Comparison of ENCODE assay signal across 23 cellular contexts in the genomic region with DNA sequence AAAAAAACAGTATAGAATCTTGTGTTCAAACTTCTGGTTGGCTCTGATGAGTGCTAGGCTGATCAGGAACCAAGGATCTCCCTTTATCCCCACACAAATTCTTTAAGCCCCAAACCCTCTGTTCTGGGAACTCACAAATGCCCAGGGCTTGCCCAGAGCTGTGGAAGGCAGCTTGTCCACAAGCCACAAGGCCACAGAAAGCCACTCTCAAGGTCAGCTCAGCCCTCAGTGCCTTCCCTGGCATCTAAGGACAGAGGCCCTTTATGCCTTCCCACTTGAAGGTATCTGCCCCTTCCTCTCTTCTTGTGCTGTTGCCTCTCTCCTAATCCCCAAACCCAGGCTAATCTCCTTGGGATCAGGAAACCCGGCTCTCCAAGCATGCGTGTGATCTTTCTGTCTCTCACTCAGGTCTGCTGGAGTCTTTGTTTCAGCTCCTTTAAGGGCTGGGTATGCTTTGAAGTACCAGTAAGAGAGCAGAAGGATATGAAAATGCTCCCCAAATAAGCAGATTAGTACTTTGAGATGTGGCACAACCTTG.
"Had no signal": no experiment of that assay in that cellular context is flagged by ENCODE, and none has a peak within 500 bp of the region (broad histone marks: within the 10 kb centered on the region; RNA-seq: fewer than 3 reads in every experiment).

No MANE protein-coding gene starts in this region.

- H3K4me1 Mint-ChIP-seq: activated B cell treated with CpG ODN at 0.5 μM for 24 hours; activated CD4-positive, alpha-beta T cell treated with anti-CD3 and anti-CD28 coated beads, Interleukin-2, amount 10 ng/mL, durations not matched to agents 24 days and 14 days; activated naive CD4-positive, alpha-beta T cell treated with anti-CD3 and anti-CD28 coated beads, Interleukin-2, amount 10 ng/mL, durations not matched to agents 7 days and 5 days; activated naive CD8-positive, alpha-beta T cell treated with anti-CD3 and anti-CD28 coated beads for 36 hours; T-helper 17 cell had no signal

- FAIRE-seq: K562 had no signal

- H3K4me3 Mint-ChIP-seq: activated B cell treated with CpG ODN at 0.5 μM for 24 hours; activated CD4-positive, alpha-beta memory T cell treated with anti-CD3 and anti-CD28 coated beads for 36 hours; activated CD4-positive, alpha-beta T cell treated with anti-CD3 and anti-CD28 coated beads, Interleukin-2, amount 10 ng/mL, durations not matched to agents 24 days and 14 days; activated naive CD4-positive, alpha-beta T cell treated with anti-CD3 and anti-CD28 coated beads, Interleukin-2, amount 10 ng/mL, durations not matched to agents 7 days and 5 days; activated naive CD8-positive, alpha-beta T cell treated with anti-CD3 and anti-CD28 coated beads for 36 hours; T-helper 17 cell had no signal

- H3K27me3 Mint-ChIP-seq: activated CD4-positive, alpha-beta memory T cell treated with anti-CD3 and anti-CD28 coated beads for 36 hours; activated CD4-positive, alpha-beta T cell treated with anti-CD3 and anti-CD28 coated beads, Interleukin-2, amount 10 ng/mL, durations not matched to agents 24 days and 14 days; activated naive CD4-positive, alpha-beta T cell treated with anti-CD3 and anti-CD28 coated beads, Interleukin-2, amount 10 ng/mL, durations not matched to agents 7 days and 5 days had no signal

- H3K27ac Mint-ChIP-seq: activated B cell treated with CpG ODN at 0.5 μM for 24 hours; activated CD4-positive, alpha-beta memory T cell treated with anti-CD3 and anti-CD28 coated beads for 36 hours; activated CD4-positive, alpha-beta T cell treated with anti-CD3 and anti-CD28 coated beads, Interleukin-2, amount 10 ng/mL, durations not matched to agents 24 days and 14 days; activated naive CD4-positive, alpha-beta T cell treated with anti-CD3 and anti-CD28 coated beads, Interleukin-2, amount 10 ng/mL, durations not matched to agents 7 days and 5 days; activated naive CD8-positive, alpha-beta T cell treated with anti-CD3 and anti-CD28 coated beads for 36 hours; activated T-helper 2 cell treated with anti-CD3 and anti-CD28 coated beads, Interferon-gamma antibody, Interleukin-2, Interleukin-4, amounts not matched to agents 10 μg/mL and 5 μg/mL and 100 μg/mL, durations not matched to agents 14 hours and 24 hours and 36 hours; T-helper 17 cell had no signal

- H3K36me3 Mint-ChIP-seq: activated CD4-positive, alpha-beta memory T cell treated with anti-CD3 and anti-CD28 coated beads for 36 hours; activated naive CD4-positive, alpha-beta T cell treated with anti-CD3 and anti-CD28 coated beads, Interleukin-2, amount 10 ng/mL, durations not matched to agents 7 days and 5 days; activated naive CD8-positive, alpha-beta T cell treated with anti-CD3 and anti-CD28 coated beads for 36 hours had no signal

- H3K4me3 ChIP-seq: K562 had no signal

- H3K9me3 Mint-ChIP-seq: activated CD4-positive, alpha-beta memory T cell treated with anti-CD3 and anti-CD28 coated beads for 36 hours; activated CD4-positive, alpha-beta T cell treated with anti-CD3 and anti-CD28 coated beads, Interleukin-2, amount 10 ng/mL, durations not matched to agents 24 days and 14 days; activated naive CD4-positive, alpha-beta T cell treated with anti-CD3 and anti-CD28 coated beads, Interleukin-2, amount 10 ng/mL, durations not matched to agents 7 days and 5 days; activated T-helper 2 cell treated with anti-CD3 and anti-CD28 coated beads, Interferon-gamma antibody, Interleukin-2, Interleukin-4, amounts not matched to agents 10 μg/mL and 5 μg/mL and 100 μg/mL, durations not matched to agents 14 hours and 24 hours and 36 hours had no signal

- DNase-seq: activated B cell treated with CpG ODN at 0.5 μM for 24 hours; activated CD4-positive, alpha-beta memory T cell treated with anti-CD3 and anti-CD28 coated beads for 36 hours; activated CD4-positive, alpha-beta T cell treated with anti-CD3 and anti-CD28 coated beads for 1 hour; activated CD4-positive, alpha-beta T cell treated with anti-CD3 and anti-CD28 coated beads, Interleukin-2, amount 10 ng/mL, durations not matched to agents 24 days and 14 days; activated gamma-delta T cell treated with Interleukin-2 at 50 U/mL for 16 hours; activated naive CD4-positive, alpha-beta T cell treated with anti-CD3 and anti-CD28 coated beads, Interleukin-2, amount 10 ng/mL, durations not matched to agents 7 days and 5 days; activated naive CD8-positive, alpha-beta T cell treated with anti-CD3 and anti-CD28 coated beads for 36 hours; activated T-cell treated with anti-CD3 and anti-CD28 coated beads for 4 hours; activated T-cell treated with anti-CD3 and anti-CD28 coated beads, Interleukin-2, amount 50 U/mL, for 48 hours; caudate nucleus; Karpas-422; MM.1S; NCI-H1105; NCI-H1436; NCI-H1694 treated with DMSO at 0.1 percent for 48 hours; NCI-H2029 treated with DMSO at 0.1 percent for 48 hours; NCI-H510A treated with DMSO at 0.1 percent for 48 hours; NCI-H748 treated with DMSO at 0.1 percent for 48 hours; SIG-M5; T-helper 17 cell; T-helper 9 cell had no signal
